8 cellular contexts compared by ENCODE assay signal in genomic region chr4:168848977-168849687, GRCh38.
DNase-seq lines count a peak whose midpoint lies in the region; ATAC-seq and TF ChIP-seq lines count a peak whose summit lies in the region.

No MANE protein-coding gene starts in this region.

- no peak for TF ChIP-seq CTCF in right atrium auricular region (IDR thresholded peaks at IDR 0.05)
- no peak for TF ChIP-seq CTCF in GM10266 (IDR thresholded peaks at IDR 0.05; ENCODE audit: control insufficient read depth, insufficient read depth, low read depth, missing control alignments)
- TF ChIP-seq CTCF in mucosa of descending colon (IDR thresholded peaks at IDR 0.05) = no peak

- H3K4me3 ChIP-seq in HAP-1 (no peak overlapping the region), right atrium auricular region (no peak overlapping the region), skeletal muscle tissue (ENCODE audit: low read length in 3 of 3) (peak overlapping the region in 2 of 3 donors; percentile 2 to 6), mucosa of descending colon (no peak overlapping the region)

- in situ Hi-C loops in HAP-1 (cut with MboI; ENCODE audit: low sequenced_read_pairs) = no loop called here

- H3K4me1 ChIP-seq in HAP-1 (peaks cover 18% of the 10 kb centered on the region), right atrium auricular region (peaks cover 0 to 79% of the 10 kb centered on the region in 2 donors), skeletal muscle tissue (ENCODE audit: control insufficient read depth in 3 of 3, insufficient read depth in 3 of 3, low read length in 3 of 3) (peaks cover 28 to 35% (median 32%) of the 10 kb centered on the region in 3 donors), mucosa of descending colon (ENCODE audit: low read depth) (no peaks in the 10 kb centered on the region)

- H3K27ac ChIP-seq in right atrium auricular region (peak overlapping the region; percentile 59 to 69), skeletal muscle tissue (ENCODE audit: low read depth, low read length) (peak overlapping the region; percentile 67)

- H3K9ac ChIP-seq in skeletal muscle tissue (ENCODE audit: low read depth in 1 of 3, low read length in 3 of 3) = peak overlapping the region in 1 of 3 donors; percentile 3

- DNase-seq in HAP-1 (ENCODE audit: low spot score in 2 of 2) = peak; percentile 50 to 60
- DNase-seq in amniotic epithelial cell (ENCODE audit: low read depth) = peak; percentile 63
- DNase-seq in right atrium auricular region (ENCODE audit: low spot score) = no peak
- no peak for DNase-seq in GM10266 (ENCODE audit: extremely low spot score)
- DNase-seq in mucosa of descending colon = no peak
- DNase-seq in NCI-H146 (lab: John Stamatoyannopoulos, UW) = no peak

- H3K9me3 ChIP-seq in HAP-1 = no peaks in the 10 kb centered on the region
- no peaks in the 10 kb centered on the region for H3K9me3 ChIP-seq in right atrium auricular region
- no peaks in the 10 kb centered on the region for H3K9me3 ChIP-seq in skeletal muscle tissue (ENCODE audit: control insufficient read depth in 3 of 3, low read length in 3 of 3)
- H3K9me3 ChIP-seq in mucosa of descending colon = no peaks in the 10 kb centered on the region

- intact Hi-C loops in mucosa of descending colon (cut with DNase I, micrococcal nuclease) = no loop called here

- H3K27me3 ChIP-seq in HAP-1 (ENCODE audit: low read depth) = no peaks in the 10 kb centered on the region
- H3K27me3 ChIP-seq in right atrium auricular region = no peaks in the 10 kb centered on the region
- H3K27me3 ChIP-seq in skeletal muscle tissue (ENCODE audit: control insufficient read depth in 3 of 3, insufficient read depth in 3 of 3, low read length in 3 of 3) = no peaks in the 10 kb centered on the region

- no peak for ATAC-seq in mucosa of descending colon
- ATAC-seq in HG02938 (IDR thresholded peaks at IDR 0.05; ENCODE audit: unreplicated experiment) = no peak

- H3K36me3 ChIP-seq in HAP-1 (replicated peaks) (no peaks in the 10 kb centered on the region), right atrium auricular region (peaks cover 13% of the 10 kb centered on the region), skeletal muscle tissue (ENCODE audit: control insufficient read depth in 3 of 3, insufficient read depth in 3 of 3, low read length in 3 of 3) (no peaks in the 10 kb centered on the region), mucosa of descending colon (ENCODE audit: low read depth) (no peaks in the 10 kb centered on the region)

Comparison
In these comparisons a context has a peak if more than half of its experiments do, and no peak if none do; other contexts are left out.
1. DNase-seq: peak in HAP-1 (2 of 2) and amniotic epithelial cell (single experiment); none in right atrium auricular region (single experiment), GM10266 (single experiment), mucosa of descending colon (0 of 3) and NCI-H146 (single experiment).
2. H3K4me3 ChIP-seq: peak in skeletal muscle tissue (2 of 3); none in HAP-1 (single experiment), right atrium auricular region (0 of 2) and mucosa of descending colon (single experiment).